ENCODE assay signal across 12 cellular contexts in genomic region chr2:203659650-203660049, GRCh38. TPM values are rescaled to one million over a fixed set of nuclear protein-coding genes. Genes with fewer than 3 reads are reported as not detected.
DNase-seq lines count a peak whose midpoint lies in the region; ATAC-seq and TF ChIP-seq lines count a peak whose summit lies in the region.
"Had no signal": no experiment of that assay in that cellular context is flagged by ENCODE, and none has a peak within 500 bp of the region (broad histone marks: within the 10 kb centered on the region; RNA-seq: fewer than 3 reads in every experiment).

No MANE protein-coding gene starts in this region.

- TF ChIP-seq CTCF in nephron progenitor cell (IDR thresholded peaks at IDR 0.05) (no peak), H9 (conservative IDR thresholded peaks at IDR 0.05) (no peak)

- H4K8ac ChIP-seq in H9 (replicated peaks; ENCODE audit: insufficient read length, low read depth, low read length) = no peak overlapping the region

- no peaks in the 10 kb centered on the region; the same call in 1 of the 2 replicates for H3K4me1 ChIP-seq in H9 (ENCODE audit: insufficient read depth, low read length)
- H3K4me1 ChIP-seq: tibial artery had no signal

- H3K9me3 ChIP-seq in H9 (ENCODE audit: control insufficient read depth, low read depth, low read length) = no peaks in the 10 kb centered on the region
- H3K9me3 ChIP-seq: tibial artery had no signal

- no peak overlapping the region for H2AFZ ChIP-seq in H9 (ENCODE audit: low read length)

- H3K27ac Mint-ChIP-seq in nephron progenitor cell (peak overlapping the region; percentile 3), H9 (no peak overlapping the region)

- no peak overlapping the region for H4K5ac ChIP-seq in H9 (ENCODE audit: insufficient read length, low read depth, low read length)

- no peak overlapping the region for H2BK15ac ChIP-seq in H9 (ENCODE audit: low read depth, low read length)

- no peaks in the 10 kb centered on the region for H3K79me1 ChIP-seq in H9 (ENCODE audit: insufficient read depth, low read depth, low read length, poor library complexity, severe bottlenecking)

- no peak overlapping the region for H2BK5ac ChIP-seq in H9 (ENCODE audit: insufficient read length, low read length)

- DNase-seq in GM19238 (ENCODE audit: insufficient read length, low spot score) = peak; percentile 31
- DNase-seq in NAMALWA (ENCODE audit: low spot score) = peak; percentile 46
- DNase-seq in nephron progenitor cell = no peak
- no peak for DNase-seq in HuH-7 (ENCODE audit: low spot score)
- DNase-seq in H9 = no peak
- no peak for DNase-seq in activated T-cell treated with anti-CD3 and anti-CD28 coated beads, Interleukin-2, amount 50 U/mL, for 48 hours
- DNase-seq: HCEC 1CT; stimulated activated CD4-positive, alpha-beta T cell treated with anti-CD3 and anti-CD28 coated beads, Interleukin-4, amount 100 ng/mL, for 24 hours had no signal

- H3K23me2 ChIP-seq in H9 (ENCODE audit: insufficient read length, low read depth, low read length, poor library complexity, severe bottlenecking) = no peaks in the 10 kb centered on the region

- ATAC-seq in HG02678 (IDR thresholded peaks at IDR 0.05; ENCODE audit: unreplicated experiment) = peak; percentile 62
- ATAC-seq in HG03457 (IDR thresholded peaks at IDR 0.05; ENCODE audit: unreplicated experiment) = no peak

- H3K9me3 Mint-ChIP-seq in nephron progenitor cell = no peaks in the 10 kb centered on the region
- H3K9me3 Mint-ChIP-seq in H9 = no peaks in the 10 kb centered on the region; a peak in 1 of 5 replicates

- no peak overlapping the region for H4K91ac ChIP-seq in H9 (ENCODE audit: insufficient read length, low read depth, low read length)

- H3K27me3 ChIP-seq in H9 (ENCODE audit: insufficient read depth, low read length) = no peaks in the 10 kb centered on the region
- H3K27me3 ChIP-seq: tibial artery had no signal

- no peaks in the 10 kb centered on the region for H3K79me2 ChIP-seq in H9 (ENCODE audit: insufficient read depth, low read length)

- H3K4me1 Mint-ChIP-seq in nephron progenitor cell (peaks cover 60% of the 10 kb centered on the region), H9 (peaks cover 31 to 36% of the 10 kb centered on the region in 2 experiments)

- H2BK20ac ChIP-seq in H9 (ENCODE audit: low read depth, low read length, poor library complexity, severe bottlenecking) = no peak overlapping the region

- no peak overlapping the region for H3K56ac ChIP-seq in H9 (ENCODE audit: insufficient read length, low read depth, low read length)

- no peak overlapping the region for H3T11ph ChIP-seq in H9 (ENCODE audit: low read length)

- no peak overlapping the region for H3K27ac ChIP-seq in H9 (ENCODE audit: insufficient read length, low read depth, low read length)
- H3K27ac ChIP-seq: tibial artery had no signal

- H3K14ac ChIP-seq in H9 (ENCODE audit: insufficient read depth, low read length) = no peak overlapping the region

- no peak overlapping the region for H2BK120ac ChIP-seq in H9 (ENCODE audit: low read depth, low read length, poor library complexity, severe bottlenecking)

- H3K36me3 Mint-ChIP-seq in nephron progenitor cell (ENCODE audit: low read depth) (no peaks in the 10 kb centered on the region), H9 (ENCODE audit: insufficient read depth in 1 of 3, low read depth in 3 of 3) (no peaks in the 10 kb centered on the region)

- H3K4ac ChIP-seq in H9 (ENCODE audit: low read depth, low read length) = no peak overlapping the region

- H3K4me3 Mint-ChIP-seq in nephron progenitor cell (no peak overlapping the region), H9 (no peak overlapping the region)
- H3K4me3 Mint-ChIP-seq: neural crest cell had no signal

- H3K9ac ChIP-seq in H9 (ENCODE audit: extremely low read depth, insufficient read length, low read length) = no peak overlapping the region

- no peak overlapping the region for H3K23ac ChIP-seq in H9 (ENCODE audit: insufficient read length, low read depth, low read length)

- H4K20me1 ChIP-seq in H9 (ENCODE audit: control insufficient read depth, insufficient read depth, insufficient read length) = no peaks in the 10 kb centered on the region

- H3K4me2 ChIP-seq in H9 (ENCODE audit: insufficient read depth, insufficient read length, low read length) = no peak overlapping the region

- no CpG with 5 or more reads among the region's 2 CpGs for WGBS in H9 (ENCODE audit: extremely low coverage, insufficient read length, low lambda C conversion rate)

- no peak overlapping the region for H2AK5ac ChIP-seq in H9 (ENCODE audit: insufficient read length, low read length)

- H2BK12ac ChIP-seq in H9 (ENCODE audit: insufficient read length, low read depth, low read length) = no peak overlapping the region

- H3K27me3 Mint-ChIP-seq in nephron progenitor cell (ENCODE audit: low read depth, poor library complexity) = peaks cover 9% of the 10 kb centered on the region
- H3K27me3 Mint-ChIP-seq in H9 (ENCODE audit: low read depth) = peaks cover 3% of the 10 kb centered on the region; the same call in 1 of the 2 replicates

- H3K18ac ChIP-seq in H9 (ENCODE audit: insufficient read length, low read depth, low read length) = no peak overlapping the region

RNA-seq across cellular contexts. Expression of gene CD28, which starts 46.8 kb away (rescaled TPM):
- total RNA-seq in H9 (2021) = not detected in 2 replicates
- total RNA-seq: neural crest cell had no signal

Comparison
In these comparisons a context has a peak if more than half of its experiments do, and no peak if none do; other contexts are left out.
1. DNase-seq: peak in GM19238 (single experiment) and NAMALWA (single experiment); none in nephron progenitor cell (single experiment), HuH-7 (single experiment), H9 (single experiment) and activated T-cell treated with anti-CD3 and anti-CD28 coated beads, Interleukin-2, amount 50 U/mL, for 48 hours (0 of 2).